ENCODE assay signal across 8 cellular contexts in genomic region chr4:139030614-139031235, GRCh38. TPM values are rescaled to one million over a fixed set of nuclear protein-coding genes. Genes with fewer than 3 reads are reported as not detected.
DNase-seq lines count a peak whose midpoint lies in the region; ATAC-seq lines count a peak whose summit lies in the region.

No MANE protein-coding gene starts in this region.

- peak; percentile 54 for DNase-seq in A172 (ENCODE audit: low spot score)
- peak; percentile 30 for DNase-seq in NCI-H2171 (lab: John Stamatoyannopoulos, UW)
- peak; percentile 25 to 65 (median 46) for DNase-seq in activated CD4-positive, CD25-positive, alpha-beta regulatory T cell (lab: John Stamatoyannopoulos, UW)
- DNase-seq in central memory CD4-positive, alpha-beta T cell, result peak; percentile 65
- peak; percentile 78 for DNase-seq in kidney glomerular epithelial cell (lab: John Stamatoyannopoulos, UW)
- peak; percentile 63 to 69 for DNase-seq in stimulated activated CD4-positive, alpha-beta T cell treated with anti-CD3 and anti-CD28 coated beads, Interleukin-2, amount 100 ng/mL, for 48 hours

- ATAC-seq in GM18502 (IDR thresholded peaks at IDR 0.05; ENCODE audit: poor library complexity, unreplicated experiment), result peak; percentile 73
- peak; percentile 60 for ATAC-seq in HG03060 (IDR thresholded peaks at IDR 0.05; ENCODE audit: low read depth, unreplicated experiment)

RNA-seq across cellular contexts. Expression of gene NOCT, which starts 15.1 kb away (rescaled TPM):
- 28.9 and 32.1 TPM in 2 replicates for total RNA-seq in A172 (2014; rRNA removed; shearing (Covaris generic))

Comparison
In these comparisons a context has a peak if more than half of its experiments do, and no peak if none do; other contexts are left out.
1. Peak in every context shown above with its lines: DNase-seq and ATAC-seq.